ENCODE assay signal across 17 cellular contexts in the genomic region with DNA sequence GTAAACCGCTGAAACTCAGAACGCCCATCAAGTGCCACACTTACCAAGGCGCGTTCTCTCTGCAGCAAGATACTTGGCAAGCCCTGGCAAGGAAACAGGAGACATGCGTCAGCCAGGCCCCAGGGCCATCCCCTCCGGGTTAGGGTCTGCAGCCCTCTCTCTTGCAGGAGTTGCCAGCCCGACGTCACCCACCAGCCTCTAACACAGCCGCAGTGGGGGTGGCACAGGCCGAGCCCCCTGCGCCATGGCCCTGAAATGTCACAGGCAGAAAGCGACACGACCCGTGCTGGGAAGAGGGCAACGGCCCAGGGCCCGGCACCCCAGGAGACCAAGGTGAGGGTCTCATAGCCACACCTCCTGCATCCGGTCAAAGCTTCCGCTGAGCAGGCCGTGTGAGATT. TPM values are rescaled to one million over a fixed set of nuclear protein-coding genes. Genes with fewer than 3 reads are reported as not detected.
DNase-seq lines count a peak whose midpoint lies in the region; ATAC-seq, FAIRE-seq and TF ChIP-seq lines count a peak whose summit lies in the region.
"Had no signal": no experiment of that assay in that cellular context is flagged by ENCODE, and none has a peak within 500 bp of the region (broad histone marks: within the 10 kb centered on the region; RNA-seq: fewer than 3 reads in every experiment).

No MANE protein-coding gene starts in this region.

- POLR2A ChIA-PET in K562 (lab: Yijun Ruan, JAX) = interaction anchor here (1.0 kb wide), 1 partner anchor 12 kb away, joined by 3 read pairs; no protein-coding TSS in a partner anchor

- H3K4me3 ChIP-seq in heart left ventricle (no peak overlapping the region), K562 (no peak overlapping the region), left lung (no peak overlapping the region)
- H3K4me3 ChIP-seq: BLaER1, HAP-1 had no signal

- no peak overlapping the region for H3K9ac ChIP-seq in K562 (ENCODE audit: insufficient read depth in 1 of 2, low read depth in 2 of 2, low read length in 2 of 2)
- H3K9ac ChIP-seq: BLaER1 had no signal

- H2AFZ ChIP-seq in K562 (ENCODE audit: low read depth, low read length) = no peak overlapping the region

- no TSS peak for BruUV-seq in K562 (replicated peaks; lab: Mats Ljungman, UMichigan)

- no peaks in the 10 kb centered on the region for H3K9me3 ChIP-seq in heart left ventricle
- no peaks in the 10 kb centered on the region for H3K9me3 ChIP-seq in K562 (replicated peaks; ENCODE audit: control insufficient read depth, insufficient read depth, low read depth, low read length)
- no peaks in the 10 kb centered on the region for H3K9me3 ChIP-seq in left lung
- H3K9me3 ChIP-seq: BLaER1, HAP-1 had no signal

- TF ChIP-seq CTCF in heart left ventricle (IDR thresholded peaks at IDR 0.05) (no peak), K562 (IDR thresholded peaks at IDR 0.05 in 2 of 3, conservative IDR thresholded peaks at IDR 0.05 in 1 of 3; ENCODE audit: insufficient read depth in 2 of 3, low read depth in 1 of 3, low read length in 3 of 3) (no peak), left lung (IDR thresholded peaks at IDR 0.05) (no peak)

- H4K20me1 ChIP-seq in K562 (replicated peaks; ENCODE audit: control insufficient read depth, insufficient read depth, low read length) = no peaks in the 10 kb centered on the region

- CTCF ChIA-PET in K562 (lab: Yijun Ruan, JAX; ENCODE audit: low intra/inter-chr PET ratio) = no interaction called here

- FAIRE-seq in K562 (lab: Jason Lieb, UNC) = no peak
- FAIRE-seq: H1 had no signal

- no peak for ATAC-seq in heart left ventricle
- ATAC-seq in K562 = no peak
- ATAC-seq in left lung = no peak
- no peak for ATAC-seq in GM21529 (IDR thresholded peaks at IDR 0.05; ENCODE audit: unreplicated experiment)
- ATAC-seq in HG03457 (IDR thresholded peaks at IDR 0.05; ENCODE audit: unreplicated experiment) = no peak

- intact Hi-C loops in cardiac septum (cut with DNase I) = no loop called here
- intact Hi-C loops in heart left ventricle (cut with DNase I) = loop anchor here in 1 of 10 donors (10.0 kb wide), 1 partner anchor 211 kb away; a partner anchor contains a TSS
- intact Hi-C loops in K562 (cut with micrococcal nuclease) = no loop called here
- intact Hi-C loops in left lung (cut with DNase I) = no loop called here

- no peak overlapping the region for H3K4me2 ChIP-seq in K562 (ENCODE audit: insufficient read depth, low read length)
- H3K4me2 ChIP-seq: BLaER1 had no signal

- H3K27me3 ChIP-seq in heart left ventricle = no peaks in the 10 kb centered on the region
- no peaks in the 10 kb centered on the region for H3K27me3 ChIP-seq in K562 (ENCODE audit: control insufficient read depth in 2 of 2, insufficient read depth in 2 of 2, low read length in 2 of 2)
- no peaks in the 10 kb centered on the region for H3K27me3 ChIP-seq in left lung
- H3K27me3 ChIP-seq: BLaER1 had no signal

- peak; percentile 60 for DNase-seq in cardiac septum (ENCODE audit: low spot score)
- DNase-seq in heart left ventricle = no peak
- DNase-seq in K562 (ENCODE audit: extremely low read depth in 1 of 4, low spot score in 3 of 4) = no peak
- DNase-seq in mesenteric fat pad (ENCODE audit: low spot score) = peak; percentile 71
- DNase-seq in left lung = no peak
- DNase-seq: 8988T; CD4-positive, alpha-beta memory T cell; DMS153; DMS79; GDM1; IMR-90 had no signal

- H3K27ac ChIP-seq in heart left ventricle = no peak overlapping the region
- no peak overlapping the region for H3K27ac ChIP-seq in K562 (ENCODE audit: extremely low read depth, low read depth, low read length)
- H3K27ac ChIP-seq in left lung = no peak overlapping the region
- H3K27ac ChIP-seq: BLaER1, HL-60 had no signal

- no peaks in the 10 kb centered on the region for H3K9me1 ChIP-seq in K562 (ENCODE audit: control insufficient read depth, insufficient read depth, low read length)

- TF ChIP-seq RAD21 in K562 (CRISPR knock-in tag; conservative IDR thresholded peaks at IDR 0.05 in 1 of 2, IDR thresholded peaks at IDR 0.05 in 1 of 2) = no peak

- no peaks in the 10 kb centered on the region for H3K4me1 ChIP-seq in heart left ventricle
- no peaks in the 10 kb centered on the region for H3K4me1 ChIP-seq in K562 (replicated peaks in 1 of 2; ENCODE audit: control insufficient read depth in 2 of 2, insufficient read depth in 2 of 2, low read length in 2 of 2)
- H3K4me1 ChIP-seq in left lung = no peaks in the 10 kb centered on the region
- H3K4me1 ChIP-seq: HAP-1 had no signal

- 95 to 97% (median 95%) methylated on average over 14 to 19 of the region's 19 CpGs for WGBS in heart left ventricle, 4 donors
- whole genome bisulfite sequencing in K562 (ENCODE audit: insufficient coverage, low coverage, missing lambda C conversion rate) = 93% methylated on average over 8 of the region's 19 CpGs

- H3K36me3 ChIP-seq in heart left ventricle = peaks cover 0 to 100% (median 100%) of the 10 kb centered on the region in 9 donors
- H3K36me3 ChIP-seq in K562 (ENCODE audit: control insufficient read depth, insufficient read depth, low read length) = peaks cover 94% of the 10 kb centered on the region; the same call in 2 of the 3 replicates
- H3K36me3 ChIP-seq in left lung = peaks cover 0 to 100% of the 10 kb centered on the region in 2 donors

- H3K79me2 ChIP-seq in K562 (ENCODE audit: control insufficient read depth, insufficient read depth, low read length) = no peaks in the 10 kb centered on the region

- TF ChIP-seq POLR2A in heart left ventricle (IDR thresholded peaks at IDR 0.05) (no peak), K562 (conservative IDR thresholded peaks at IDR 0.05) (no peak)

- in situ Hi-C loops in K562 (cut with MboI) = no loop called here

- no peak for TF ChIP-seq EP300 in K562 (IDR thresholded peaks at IDR 0.05; ENCODE audit: low read length)

TF ChIP-seq in K562, 482 proteins besides CTCF, POLR2A, EP300 and RAD21:
- TF ChIP-seq POLR2G (IDR thresholded peaks at IDR 0.05; ENCODE audit: low read depth, low read length) (0 out of 2 replicates have a peak, but pooled peaks have one; percentile 24), RBM15 (IDR thresholded peaks at IDR 0.05; ENCODE audit: insufficient read depth, low read length) (no peak), RBFOX2 (IDR thresholded peaks at IDR 0.05; ENCODE audit: low read depth, low read length) (peak; percentile 31; the same call in 1 of the 2 replicates)
TF ChIP-seq in K562: peak in this region for 2.

RNA-seq across cellular contexts. Expression of a gene that starts 21.9 kb away (rescaled TPM):
- 52.2 TPM for total RNA-seq in cardiac septum
- 100 to 1,000 TPM in 1 of 9 donors, 10 to 100 TPM in 8; 48.6 to 114 (median 68.3) TPM for total RNA-seq in heart left ventricle
- 10 to 100 TPM; 28.2 to 66.3 TPM for polyA plus RNA-seq in heart left ventricle
- total RNA-seq in K562 (2011; cell fraction: chromatin; rRNA removed; ENCODE audit: low replicate concordance) = 98.9 and 141 TPM in 2 replicates
- total RNA-seq in K562 (2011; cell fraction: nucleolus; rRNA removed) = 83.5 and 84.0 TPM in 2 replicates
- 72.4 and 81.0 TPM in 2 replicates for total RNA-seq in K562 (2011; cell fraction: nucleoplasm; rRNA removed)
- total RNA-seq in K562 (2014; rRNA removed) = 113 and 129 TPM in 2 replicates
- total RNA-seq in K562 (2014; rRNA removed; fragmentation: Illumina TruSeq; extraction: Trizol) = 54.4 and 66.3 TPM in 2 replicates
- 70.6 and 76.0 TPM in 2 replicates for total RNA-seq in K562 (2015; rRNA removed; fragmentation: Illumina TruSeq; extraction: Trizol)
- total RNA-seq in K562 (2021) = 71.4 and 73.2 TPM in 2 replicates
- polyA plus RNA-seq in K562 (2011; rRNA removed) = 61.4 and 64.0 TPM in 2 replicates
- polyA plus RNA-seq in K562 (2011; cell fraction: cytosol; rRNA removed) = 71.8 and 115 TPM in 2 replicates
- 142 and 185 TPM in 2 replicates for polyA plus RNA-seq in K562 (2011; cell fraction: nucleus; rRNA removed)
- polyA plus RNA-seq in K562 (2012) = 38.3 and 51.5 TPM in 2 replicates
- 86.7 and 96.6 TPM in 2 replicates for polyA plus RNA-seq in K562 (2014; fragmentation: Illumina TruSeq; extraction: Trizol)
- 1 to 10 TPM; 4.5 to 8.4 TPM for polyA plus RNA-seq in K562 (2014; fragmentation: Nextera tagmentation; extraction: Ambion mirVana)
- polyA plus RNA-seq in K562 (2014; rRNA removed) = 78.4 and 85.1 TPM in 2 replicates
- polyA minus RNA-seq in K562 (2011; rRNA and poly(A)+ RNA removed) = 65.1 and 108 TPM in 2 replicates
- 39.2 and 53.1 TPM in 2 replicates for polyA minus RNA-seq in K562 (2011; cell fraction: cytosol; rRNA and poly(A)+ RNA removed)
- polyA minus RNA-seq in K562 (2011; cell fraction: nucleus; rRNA and poly(A)+ RNA removed) = 48.5 and 55.0 TPM in 2 replicates
- 54.8 TPM for total RNA-seq in mesenteric fat pad
- total RNA-seq in left lung = 10 to 100 TPM; 40.0 to 52.3 TPM

Comparison
In these comparisons a context has a peak if more than half of its experiments do, and no peak if none do; other contexts are left out.
1. DNase-seq: peak in cardiac septum (single experiment) and mesenteric fat pad (single experiment); none in heart left ventricle (0 of 5), K562 (0 of 4) and left lung (0 of 2).